In the genomic region with DNA sequence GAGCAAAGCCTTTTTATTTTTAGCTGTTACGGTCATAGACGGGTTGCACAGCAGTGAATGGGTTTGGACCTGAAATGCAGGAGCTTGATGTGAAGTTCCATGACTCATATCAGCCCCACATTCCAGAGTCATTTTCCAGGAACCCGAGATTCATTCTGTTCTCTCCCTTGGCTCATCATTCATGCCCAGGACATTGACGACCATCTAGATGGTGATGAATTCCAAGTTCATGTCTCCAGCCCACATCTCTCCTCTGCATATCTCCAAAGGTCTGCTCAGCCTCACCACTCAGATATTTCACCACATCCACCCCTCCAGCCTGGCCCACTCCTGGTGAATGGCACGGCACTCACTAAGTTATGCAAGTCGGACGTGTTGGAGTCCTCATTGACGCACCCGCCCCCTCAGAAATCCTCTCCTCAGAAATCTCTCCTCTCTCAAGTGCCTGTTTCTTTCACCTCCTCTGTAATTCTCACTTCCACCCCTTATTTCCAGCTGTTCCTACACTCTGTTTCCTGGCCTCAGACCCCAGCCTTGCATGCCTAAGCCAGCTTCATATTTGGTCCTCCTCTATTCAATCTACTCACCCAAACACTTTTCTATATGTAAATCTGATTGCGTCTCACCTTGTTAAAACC, we compare ENCODE assay signal across 16 cellular contexts.
DNase-seq lines count a peak whose midpoint lies in the region; ATAC-seq, FAIRE-seq and TF ChIP-seq lines count a peak whose summit lies in the region.
"Had no signal": no experiment of that assay in that cellular context is flagged by ENCODE, and none has a peak within 500 bp of the region (broad histone marks: within the 10 kb centered on the region; RNA-seq: fewer than 3 reads in every experiment).

No MANE protein-coding gene starts in this region.

- H3K79me2 ChIP-seq in astrocyte (ENCODE audit: insufficient read depth, low read length): no peaks in the 10 kb centered on the region

- TF ChIP-seq CTCF in Calu3 (IDR thresholded peaks at IDR 0.05; ENCODE audit: unreplicated experiment) (no peak), astrocyte (IDR thresholded peaks at IDR 0.05; ENCODE audit: insufficient read depth, low read depth, low read length) (no peak), glutamatergic neuron (IDR thresholded peaks at IDR 0.05; ENCODE audit: partially characterized antibody, unreplicated experiment) (no peak)

- DNase-seq in Calu3 (no peak), astrocyte (ENCODE audit: low read depth) (peak; percentile 100), glutamatergic neuron (no peak), posterior vena cava (ENCODE audit: low spot score) (peak; percentile 91), NCI-H2227 (lab: John Stamatoyannopoulos, UW; ENCODE audit: unreplicated experiment) (no peak), middle frontal gyrus (ENCODE audit: extremely low spot score, low spot score) (no peak)
- no peak for DNase-seq in activated naive CD4-positive, alpha-beta T cell treated with Interleukin-2 at 50 U/mL for 16 hours
- DNase-seq: activated naive CD8-positive, alpha-beta T cell treated with anti-CD3 and anti-CD28 coated beads, Interleukin-2, amount 50 U/mL, for 24 hours; NCI-H1092; NCI-H526; SHP77 treated with DMSO at 0.1 percent for 48 hours; stimulated activated CD4-positive, alpha-beta T cell treated with anti-CD3 and anti-CD28 coated beads, Interleukin-15, amount 100 ng/mL, for 24 hours had no signal

- H3K9me3 Mint-ChIP-seq in Calu3 (ENCODE audit: low read depth, unreplicated experiment) (no peaks in the 10 kb centered on the region), astrocyte (ENCODE audit: unreplicated experiment) (no peaks in the 10 kb centered on the region), glutamatergic neuron (ENCODE audit: unreplicated experiment) (peaks cover 13% of the 10 kb centered on the region)
- H3K9me3 Mint-ChIP-seq: activated naive CD8-positive, alpha-beta T cell treated with anti-CD3 and anti-CD28 coated beads, Interleukin-2, amount 50 U/mL, for 24 hours; endodermal cell had no signal

- peak overlapping the region; percentile 24 for H3K4me2 ChIP-seq in astrocyte (ENCODE audit: low read length)

- peaks cover 31% of the 10 kb centered on the region for H3K4me1 Mint-ChIP-seq in Calu3 (ENCODE audit: low read depth, unreplicated experiment)
- peaks cover 23% of the 10 kb centered on the region for H3K4me1 Mint-ChIP-seq in astrocyte (ENCODE audit: low read depth, unreplicated experiment)
- peaks cover 48% of the 10 kb centered on the region for H3K4me1 Mint-ChIP-seq in glutamatergic neuron (ENCODE audit: low read depth, unreplicated experiment)

- H3K9me3 ChIP-seq in astrocyte (ENCODE audit: insufficient read depth, low read depth, low read length): no peaks in the 10 kb centered on the region

- intact Hi-C loops in Calu3 (cut with micrococcal nuclease; ENCODE audit: unreplicated experiment): no loop called here
- intact Hi-C loops in posterior vena cava (cut with DNase I): loop anchor here in 1 of 2 donors (10.0 kb wide), 1 partner anchor 46 kb away; no protein-coding TSS in a partner anchor

- peak overlapping the region; percentile 77 for H3K27ac ChIP-seq in astrocyte (ENCODE audit: low read depth, low read length)
- H3K27ac ChIP-seq: C4-2B had no signal

- CTCF ChIA-PET in Calu3 (lab: Charles Lee): interaction anchor here (1.1 kb wide), 1 partner anchor 13 kb away, joined by 3 read pairs; no protein-coding TSS in a partner anchor

- H4K20me1 ChIP-seq in astrocyte (ENCODE audit: insufficient read depth, low read length): no peaks in the 10 kb centered on the region

- no peaks in the 10 kb centered on the region for H3K36me3 ChIP-seq in astrocyte (ENCODE audit: insufficient read depth, low read length)

- H3K4me3 Mint-ChIP-seq in Calu3 (ENCODE audit: low read depth, unreplicated experiment): no peak overlapping the region
- no peak overlapping the region for H3K4me3 Mint-ChIP-seq in astrocyte (ENCODE audit: unreplicated experiment)
- peak overlapping the region; percentile 39 for H3K4me3 Mint-ChIP-seq in glutamatergic neuron (ENCODE audit: unreplicated experiment)
- H3K4me3 Mint-ChIP-seq: activated naive CD8-positive, alpha-beta T cell treated with anti-CD3 and anti-CD28 coated beads, Interleukin-2, amount 50 U/mL, for 24 hours; endodermal cell; neural crest cell had no signal

- H3K4me3 ChIP-seq in astrocyte (ENCODE audit: insufficient read depth, low read depth, low read length): no peak overlapping the region

- H3K4me1 ChIP-seq in astrocyte (ENCODE audit: insufficient read depth, low read length): peaks cover 31% of the 10 kb centered on the region

- ATAC-seq in HG02970 (IDR thresholded peaks at IDR 0.05; ENCODE audit: low FRiP score, unreplicated experiment): no peak
- ATAC-seq: activated naive CD8-positive, alpha-beta T cell treated with anti-CD3 and anti-CD28 coated beads, Interleukin-2, amount 50 U/mL, for 24 hours had no signal

- H3K27ac Mint-ChIP-seq in Calu3 (ENCODE audit: unreplicated experiment) (peak overlapping the region; percentile 70), astrocyte (ENCODE audit: unreplicated experiment) (peak overlapping the region; percentile 93), glutamatergic neuron (ENCODE audit: unreplicated experiment) (peak overlapping the region; percentile 1)
- H3K27ac Mint-ChIP-seq: activated naive CD8-positive, alpha-beta T cell treated with anti-CD3 and anti-CD28 coated beads, Interleukin-2, amount 50 U/mL, for 24 hours; endodermal cell had no signal

- H2AFZ ChIP-seq in astrocyte (ENCODE audit: low read depth, low read length): no peak overlapping the region

- peak; percentile 98 for FAIRE-seq in astrocyte (lab: Jason Lieb, UNC)

- no peaks in the 10 kb centered on the region for H3K27me3 ChIP-seq in astrocyte (ENCODE audit: insufficient read depth, low read length)

- peak overlapping the region; percentile 53 for H3K9ac ChIP-seq in astrocyte (ENCODE audit: low read length)

- H3K27me3 Mint-ChIP-seq in Calu3 (ENCODE audit: unreplicated experiment): no peaks in the 10 kb centered on the region
- no peaks in the 10 kb centered on the region for H3K27me3 Mint-ChIP-seq in astrocyte (ENCODE audit: low read depth, unreplicated experiment)
- peaks cover 8% of the 10 kb centered on the region for H3K27me3 Mint-ChIP-seq in glutamatergic neuron (ENCODE audit: unreplicated experiment)

- BruUV-seq in Calu3 (replicated peaks; lab: Mats Ljungman, UMichigan): no TSS peak

- no peaks in the 10 kb centered on the region for H3K36me3 Mint-ChIP-seq in Calu3 (ENCODE audit: insufficient read depth, unreplicated experiment)
- H3K36me3 Mint-ChIP-seq in astrocyte (ENCODE audit: low read depth, unreplicated experiment): no peaks in the 10 kb centered on the region
- no peaks in the 10 kb centered on the region for H3K36me3 Mint-ChIP-seq in glutamatergic neuron (ENCODE audit: unreplicated experiment)

Comparison
In these comparisons a context has a peak if more than half of its experiments do, and no peak if none do; other contexts are left out.
1. DNase-seq: peak in astrocyte (single experiment) and posterior vena cava (single experiment); none in Calu3 (single experiment), glutamatergic neuron (single experiment), NCI-H2227 (single experiment), middle frontal gyrus (single experiment) and activated naive CD4-positive, alpha-beta T cell treated with Interleukin-2 at 50 U/mL for 16 hours (single experiment).
2. H3K27ac Mint-ChIP-seq: peak in every context shown above with its lines; median percentile 93 in astrocyte; 70 in Calu3; 1 in glutamatergic neuron.